8 cellular contexts compared by ENCODE assay signal in the genomic region with DNA sequence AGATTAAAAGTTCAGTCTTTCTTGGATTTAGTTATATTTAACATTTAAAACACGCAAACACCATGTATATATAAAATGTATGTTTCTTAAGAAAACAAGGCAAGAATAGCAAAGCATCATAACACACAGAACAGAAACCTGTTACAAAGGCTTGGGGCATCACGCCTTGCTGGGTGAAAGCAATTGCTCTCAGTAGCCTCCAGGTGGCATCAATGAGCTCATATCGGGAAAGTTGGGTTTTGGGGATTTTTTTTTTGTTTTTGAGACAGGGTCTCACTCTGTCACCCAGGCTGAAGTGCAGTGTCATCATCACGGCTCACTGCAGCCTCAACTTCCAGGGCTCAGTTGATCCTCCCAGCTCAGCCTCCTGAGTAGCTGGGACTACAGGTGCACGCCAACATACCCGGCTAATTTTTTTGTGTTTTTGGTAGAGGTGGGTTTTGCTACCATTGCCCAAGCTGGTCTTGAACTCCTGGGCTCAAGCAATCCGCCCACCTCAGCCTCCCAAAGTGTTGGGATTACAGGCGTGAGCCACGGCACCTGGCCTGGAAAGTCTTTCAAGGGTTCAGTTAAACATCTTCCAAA. TPM values are rescaled to one million over a fixed set of nuclear protein-coding genes. Genes with fewer than 3 reads are reported as not detected.
DNase-seq lines count a peak whose midpoint lies in the region; ATAC-seq and TF ChIP-seq lines count a peak whose summit lies in the region.

No MANE protein-coding gene starts in this region.

- peaks cover 34% of the 10 kb centered on the region for H3K4me1 Mint-ChIP-seq in chondrocyte (ENCODE audit: low read depth)

- no peaks in the 10 kb centered on the region for H3K79me2 ChIP-seq in HCT116 (ENCODE audit: insufficient read depth, low read length)

- TF ChIP-seq POLR2A in HCT116 (IDR thresholded peaks at IDR 0.05; ENCODE audit: borderline replicate concordance, extremely low read depth, insufficient read depth, insufficient read length): no peak
- TF ChIP-seq POLR2A in vagina (IDR thresholded peaks at IDR 0.05): no peak

- H3K9ac ChIP-seq in HCT116 (ENCODE audit: low read length): no peak overlapping the region

- ATAC-seq in HCT116 (peak; percentile 60; the same call in 1 of the 2 replicates), HG02938 (IDR thresholded peaks at IDR 0.05; ENCODE audit: unreplicated experiment) (no peak), GM21717 (IDR thresholded peaks at IDR 0.05; ENCODE audit: unreplicated experiment) (no peak)

- no peak overlapping the region for H3K27ac Mint-ChIP-seq in chondrocyte (ENCODE audit: unreplicated experiment)

- peaks cover 7% of the 10 kb centered on the region for H3K36me3 Mint-ChIP-seq in chondrocyte (ENCODE audit: low read depth)

- no peak overlapping the region for H2AFZ ChIP-seq in HCT116 (ENCODE audit: low read depth, low read length, poor library complexity, severe bottlenecking)

- TF ChIP-seq CTCF in HCT116 (IDR thresholded peaks at IDR 0.05 in 2 of 3, conservative IDR thresholded peaks at IDR 0.05 in 1 of 3; ENCODE audit: borderline replicate concordance in 1 of 3, insufficient read depth in 1 of 3, low read depth in 2 of 3, low read length in 2 of 3): peak; percentile 56 to 82 (median 74); a peak in 5 of 6 replicates
- TF ChIP-seq CTCF in chondrocyte (IDR thresholded peaks at IDR 0.05): peak; percentile 88
- TF ChIP-seq CTCF in vagina (IDR thresholded peaks at IDR 0.05): peak; percentile 8 to 32 (median 20)

- H3K9me3 ChIP-seq in HCT116 (ENCODE audit: control insufficient read depth in 1 of 2, insufficient read depth in 1 of 2, low read depth in 1 of 2, low read length in 2 of 2): no peaks in the 10 kb centered on the region
- no peaks in the 10 kb centered on the region for H3K9me3 ChIP-seq in vagina

- no peak overlapping the region for H3K4me3 Mint-ChIP-seq in chondrocyte (ENCODE audit: unreplicated experiment)

- peak; percentile 46 for TF ChIP-seq RAD21 in HCT116 (IDR thresholded peaks at IDR 0.05; ENCODE audit: low read depth)

- H3K27me3 Mint-ChIP-seq in chondrocyte (ENCODE audit: low read depth): no peaks in the 10 kb centered on the region

- H3K4me2 ChIP-seq in HCT116 (ENCODE audit: low read length): no peak overlapping the region

- CTCF ChIA-PET in HCT116 (lab: Charles Lee): interaction anchor here (0.6 to 2.6 kb wide), 24 partner anchors 9 to 286 kb away, joined by 3 to 29 read pairs (median 5); no protein-coding TSS in a partner anchor

- RAD21 ChIA-PET in HCT116 (lab: Charles Lee; ENCODE audit: low non-redundant PET in 1 of 2, low total read pairs in 2 of 2, uncharacterized antibody in 2 of 2, unreplicated experiment in 2 of 2): interaction anchor here (1.0 kb wide), 2 partner anchors 213 kb away, joined by 5 to 6 read pairs; no protein-coding TSS in a partner anchor

- no peak overlapping the region for H3K4me3 ChIP-seq in HCT116 (replicated peaks in 1 of 2; ENCODE audit: low read depth in 1 of 2, low read length in 2 of 2)
- no peak overlapping the region for H3K4me3 ChIP-seq in vagina

- H3K27me3 ChIP-seq in HCT116 (ENCODE audit: insufficient read depth, low read length): no peaks in the 10 kb centered on the region
- no peaks in the 10 kb centered on the region for H3K27me3 ChIP-seq in vagina

- no peaks in the 10 kb centered on the region for H3K9me2 ChIP-seq in HCT116 (ENCODE audit: insufficient read depth)

- POLR2A ChIA-PET in HCT116 (lab: Charles Lee): no interaction called here

- no peaks in the 10 kb centered on the region for H4K20me1 ChIP-seq in HCT116 (ENCODE audit: insufficient read depth)

- no peaks in the 10 kb centered on the region for H3K4me1 ChIP-seq in HCT116 (ENCODE audit: control insufficient read depth in 1 of 2, insufficient read depth in 2 of 2, low read length in 2 of 2)
- peaks cover 11% of the 10 kb centered on the region for H3K4me1 ChIP-seq in vagina

- intact Hi-C loops in HCT116 (cut with micrococcal nuclease) (loop anchor here (1.0 kb wide), 1 partner anchor 213 kb away; no protein-coding TSS in a partner anchor), vagina (cut with DNase I) (loop anchor here (2.0 kb wide), 1 partner anchor 63 kb away; a partner anchor contains a TSS)

- peaks cover 4 to 5% of the 10 kb centered on the region in 2 experiments; a peak in 3 of 4 replicates for H3K36me3 ChIP-seq in HCT116 (ENCODE audit: control insufficient read depth in 1 of 2, insufficient read depth in 2 of 2, low read length in 2 of 2)
- peaks cover 0 to 10% of the 10 kb centered on the region in 2 donors for H3K36me3 ChIP-seq in vagina

- peak; percentile 12 for DNase-seq in Caki2 (ENCODE audit: low read depth)
- peak; percentile 18 for DNase-seq in HCT116 (ENCODE audit: low read depth, low spot score)
- DNase-seq in RKO (ENCODE audit: low spot score): peak; percentile 63
- DNase-seq in chondrocyte (ENCODE audit: low spot score): no peak
- peak; percentile 50 to 62 for DNase-seq in lung microvascular endothelial cell (ENCODE audit: low read depth in 2 of 2)
- DNase-seq in vagina (ENCODE audit: extremely low spot score in 2 of 2): no peak

- H3K9me3 Mint-ChIP-seq in chondrocyte (ENCODE audit: low read depth): no peaks in the 10 kb centered on the region

- no TSS peak for BruUV-seq in HCT116 (replicated peaks; lab: Mats Ljungman, UMichigan)

- in situ Hi-C loops in Caki2 (cut with HindIII; ENCODE audit: low pct_unique_long_range_greater_than_20kb, low sequenced_read_pairs): no loop called here

- H3K27ac ChIP-seq in HCT116 (ENCODE audit: low read depth, low read length): no peak overlapping the region
- no peak overlapping the region for H3K27ac ChIP-seq in vagina

TF ChIP-seq in HCT116, 20 proteins besides CTCF, POLR2A, EP300 and RAD21:
- no peak for TF ChIP-seq FOSL1 (IDR thresholded peaks at IDR 0.05; ENCODE audit: low read depth)
- TF ChIP-seq POLR2AphosphoS5 (IDR thresholded peaks at IDR 0.05; ENCODE audit: low read depth, low read length): no peak
- no peak for TF ChIP-seq CEBPB (IDR thresholded peaks at IDR 0.05; ENCODE audit: low read depth)
- TF ChIP-seq EZH2 (IDR thresholded peaks at IDR 0.05): no peak

RNA-seq across cellular contexts. Expression of a gene that starts 56.9 kb away (rescaled TPM):
- total RNA-seq in Caki2 (2014; rRNA removed; shearing (Covaris generic); ENCODE audit: low replicate concordance): 12.1 and 14.9 TPM in 2 replicates
- 12.0 TPM for total RNA-seq in HCT116 (2021; ENCODE audit: unreplicated experiment)
- 17.5 and 18.1 TPM in 2 replicates for polyA plus RNA-seq in HCT116 (2012)
- total RNA-seq in chondrocyte: 15.3 to 26.7 TPM (median 18.3 TPM) in 3 replicates
- total RNA-seq in lung microvascular endothelial cell: 31.0 and 37.3 TPM in 2 replicates
- 15.7 TPM for total RNA-seq in vagina

RNA-seq across cellular contexts. Expression of a gene that starts 57.1 kb away (rescaled TPM):
- total RNA-seq in Caki2 (2014; rRNA removed; shearing (Covaris generic); ENCODE audit: low replicate concordance): 5.5 and 11.0 TPM in 2 replicates
- total RNA-seq in HCT116 (2021; ENCODE audit: unreplicated experiment) (21.1 TPM), chondrocyte (30.8 to 46.5 TPM (median 33.0 TPM) in 3 replicates), lung microvascular endothelial cell (21.1 and 29.4 TPM in 2 replicates), vagina (56.7 TPM)
- polyA plus RNA-seq in HCT116 (2012): 9.9 and 10.8 TPM in 2 replicates

Comparison
In these comparisons a context has a peak if more than half of its experiments do, and no peak if none do; other contexts are left out.
1. DNase-seq: peak in Caki2 (single experiment), HCT116 (single experiment), RKO (single experiment) and lung microvascular endothelial cell (2 of 2); none in chondrocyte (single experiment) and vagina (0 of 2).
2. CTCF ChIP-seq: peak in every context shown above with its lines; median percentile 88 in chondrocyte; 74 in HCT116; 20 in vagina.